Comparison of ENCODE assay signal across 1 cellular context in genomic region chr1:26145041-26145959, GRCh38.
A peak's percentile ranks its signal among the peaks of the same experiment; 100 is the strongest.
TF ChIP-seq lines count a peak whose summit lies in the region.

No MANE protein-coding gene starts in this region.

TF ChIP-seq in K562, 482 proteins besides CTCF, POLR2A, EP300 and RAD21 (continued from another document):
- TF ChIP-seq, protein P1, sequence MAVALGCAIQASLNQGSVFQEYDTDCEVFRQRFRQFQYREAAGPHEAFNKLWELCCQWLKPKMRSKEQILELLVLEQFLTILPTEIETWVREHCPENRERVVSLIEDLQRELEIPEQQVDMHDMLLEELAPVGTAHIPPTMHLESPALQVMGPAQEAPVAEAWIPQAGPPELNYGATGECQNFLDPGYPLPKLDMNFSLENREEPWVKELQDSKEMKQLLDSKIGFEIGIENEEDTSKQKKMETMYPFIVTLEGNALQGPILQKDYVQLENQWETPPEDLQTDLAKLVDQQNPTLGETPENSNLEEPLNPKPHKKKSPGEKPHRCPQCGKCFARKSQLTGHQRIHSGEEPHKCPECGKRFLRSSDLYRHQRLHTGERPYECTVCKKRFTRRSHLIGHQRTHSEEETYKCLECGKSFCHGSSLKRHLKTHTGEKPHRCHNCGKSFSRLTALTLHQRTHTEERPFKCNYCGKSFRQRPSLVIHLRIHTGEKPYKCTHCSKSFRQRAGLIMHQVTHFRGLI (CRISPR knock-in tag; IDR thresholded peaks at IDR 0.05) = no peak
- TF ChIP-seq ZNF785 (CRISPR knock-in tag; IDR thresholded peaks at IDR 0.05) (no peak), CXXC5 (CRISPR knock-in tag; IDR thresholded peaks at IDR 0.05) (peak; percentile 55), TFE3 (CRISPR knock-in tag; IDR thresholded peaks at IDR 0.05) (no peak), ZNF121 (CRISPR knock-in tag; conservative IDR thresholded peaks at IDR 0.05) (no peak), TCF3 (CRISPR knock-in tag; IDR thresholded peaks at IDR 0.05) (peak; percentile 46; the same call in 1 of the 2 replicates), ARID3B (CRISPR knock-in tag; IDR thresholded peaks at IDR 0.05; ENCODE audit: borderline replicate concordance) (no peak), ARID2 (IDR thresholded peaks at IDR 0.05) (peak; percentile 95), ZNF57 (CRISPR knock-in tag; IDR thresholded peaks at IDR 0.05) (no peak), ZC3H8 (IDR thresholded peaks at IDR 0.05) (no peak), ZBTB1 (CRISPR knock-in tag; IDR thresholded peaks at IDR 0.05; ENCODE audit: borderline replicate concordance, low read depth) (no peak), CTBP1 (IDR thresholded peaks at IDR 0.05; ENCODE audit: borderline replicate concordance) (peak; percentile 90), DMBX1 (CRISPR knock-in tag; IDR thresholded peaks at IDR 0.05; ENCODE audit: borderline replicate concordance) (0 out of 2 replicates have a peak, but pooled peaks have one; percentile 41), PRDM10 (IDR thresholded peaks at IDR 0.05; ENCODE audit: partially characterized antibody) (peak; percentile 37), ZNF174 (CRISPR knock-in tag; IDR thresholded peaks at IDR 0.05) (no peak), ZNF146 (CRISPR knock-in tag; IDR thresholded peaks at IDR 0.05; ENCODE audit: unreplicated experiment) (no peak), U2AF2 (optimal IDR thresholded peaks at IDR 0.05; ENCODE audit: low read depth, low read length) (no peak), RHOXF2B (CRISPR knock-in tag; conservative IDR thresholded peaks at IDR 0.05) (no peak), TAF15 (IDR thresholded peaks at IDR 0.05; ENCODE audit: low read depth, low read length) (no peak), TGIF2 (CRISPR knock-in tag; IDR thresholded peaks at IDR 0.05) (no peak)
- TF ChIP-seq, protein P2, sequence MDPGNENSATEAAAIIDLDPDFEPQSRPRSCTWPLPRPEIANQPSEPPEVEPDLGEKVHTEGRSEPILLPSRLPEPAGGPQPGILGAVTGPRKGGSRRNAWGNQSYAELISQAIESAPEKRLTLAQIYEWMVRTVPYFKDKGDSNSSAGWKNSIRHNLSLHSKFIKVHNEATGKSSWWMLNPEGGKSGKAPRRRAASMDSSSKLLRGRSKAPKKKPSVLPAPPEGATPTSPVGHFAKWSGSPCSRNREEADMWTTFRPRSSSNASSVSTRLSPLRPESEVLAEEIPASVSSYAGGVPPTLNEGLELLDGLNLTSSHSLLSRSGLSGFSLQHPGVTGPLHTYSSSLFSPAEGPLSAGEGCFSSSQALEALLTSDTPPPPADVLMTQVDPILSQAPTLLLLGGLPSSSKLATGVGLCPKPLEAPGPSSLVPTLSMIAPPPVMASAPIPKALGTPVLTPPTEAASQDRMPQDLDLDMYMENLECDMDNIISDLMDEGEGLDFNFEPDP (CRISPR knock-in tag; IDR thresholded peaks at IDR 0.05) = no peak
